Comparison of ENCODE assay signal across 32 cellular contexts in the genomic region with DNA sequence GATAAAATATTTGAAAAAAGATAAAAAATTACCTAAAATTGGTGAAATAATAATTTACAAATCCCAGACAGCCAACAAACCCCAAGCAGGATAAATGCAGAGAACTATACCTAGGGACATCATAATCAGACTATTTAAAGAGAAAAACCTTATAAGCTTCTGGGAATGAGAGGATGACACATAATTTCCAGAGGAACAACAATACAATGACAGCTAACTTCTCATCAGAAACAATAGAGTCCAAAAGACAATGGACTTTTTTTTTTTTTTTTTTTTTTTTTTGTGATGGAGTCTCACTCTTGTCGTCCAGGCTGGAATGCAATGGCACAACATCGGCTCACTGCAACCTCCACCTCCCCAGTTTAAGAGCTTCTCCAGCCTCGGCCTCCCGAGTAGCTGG.
"Had no signal": no experiment of that assay in that cellular context is flagged by ENCODE, and none has a peak within 500 bp of the region (broad histone marks: within the 10 kb centered on the region; RNA-seq: fewer than 3 reads in every experiment).

No MANE protein-coding gene starts in this region.

- H3K27ac Mint-ChIP-seq: activated B cell treated with CpG ODN at 0.5 μM for 24 hours; activated CD8-positive, alpha-beta T cell treated with anti-CD3 and anti-CD28 coated beads for 36 hours; activated naive CD4-positive, alpha-beta T cell treated with anti-CD3 and anti-CD28 coated beads, Interleukin-2, amount 10 ng/mL, durations not matched to agents 7 days and 5 days; activated naive CD8-positive, alpha-beta T cell treated with anti-CD3 and anti-CD28 coated beads, Interleukin-2, amount 10 ng/mL, durations not matched to agents 7 days and 5 days; brain; dendritic cell treated with granulocyte-macrophage colony-stimulating factor and Interleukin-4, amounts not matched to agents 40 ng/mL and 50 ng/mL, for 4 days; T-helper 17 cell; T-helper 2 cell treated with Interferon-gamma antibody and Interleukin-4, amounts not matched to agents 5 μg/mL and 100 μg/mL, for 36 hours had no signal

- H3K27me3 Mint-ChIP-seq: activated B cell treated with CpG ODN at 0.5 μM for 24 hours; activated CD8-positive, alpha-beta T cell treated with anti-CD3 and anti-CD28 coated beads for 36 hours; activated naive CD4-positive, alpha-beta T cell treated with anti-CD3 and anti-CD28 coated beads, Interleukin-2, amount 10 ng/mL, durations not matched to agents 7 days and 5 days; activated naive CD8-positive, alpha-beta T cell treated with anti-CD3 and anti-CD28 coated beads, Interleukin-2, amount 10 ng/mL, durations not matched to agents 7 days and 5 days; central memory CD8-positive, alpha-beta T cell; dendritic cell treated with granulocyte-macrophage colony-stimulating factor and Interleukin-4, amounts not matched to agents 40 ng/mL and 50 ng/mL, for 4 days; T-helper 17 cell had no signal

- H3K27me3 ChIP-seq: ascending aorta, breast epithelium, cardiac muscle cell, esophagus muscularis mucosa, foreskin keratinocyte, gastrocnemius medialis, heart left ventricle had no signal

- H3K9me3 Mint-ChIP-seq: activated CD8-positive, alpha-beta T cell treated with anti-CD3 and anti-CD28 coated beads for 36 hours; activated naive CD4-positive, alpha-beta T cell treated with anti-CD3 and anti-CD28 coated beads, Interleukin-2, amount 10 ng/mL, durations not matched to agents 7 days and 5 days; central memory CD8-positive, alpha-beta T cell had no signal

- DNase-seq: activated B cell treated with CpG ODN at 0.5 μM for 24 hours; activated CD4-positive, alpha-beta T cell treated with anti-CD3 and anti-CD28 coated beads for 48 hours; activated CD4-positive, alpha-beta T cell treated with anti-CD3 and anti-CD28 coated beads, Interleukin-2, amount 50 U/mL, for 1 hour; activated CD4-positive, alpha-beta T cell treated with anti-CD3 and anti-CD28 coated beads, Interleukin-2, amount 50 U/mL, for 48 hours; activated CD8-positive, alpha-beta memory T cell treated with anti-CD3 and anti-CD28 coated beads for 24 hours; activated CD8-positive, alpha-beta T cell treated with anti-CD3 and anti-CD28 coated beads for 36 hours; activated gamma-delta T cell; activated naive CD4-positive, alpha-beta T cell; activated naive CD4-positive, alpha-beta T cell treated with anti-CD3 and anti-CD28 coated beads, Interleukin-2, amount 10 ng/mL, durations not matched to agents 7 days and 5 days; activated naive CD8-positive, alpha-beta T cell treated with anti-CD3 and anti-CD28 coated beads, Interleukin-2, amount 10 ng/mL, durations not matched to agents 7 days and 5 days; activated T-cell treated with anti-CD3 and anti-CD28 coated beads, Interleukin-2, amount 50 U/mL, for 48 hours; effector CD8-positive, alpha-beta T cell; erythroblast; foreskin keratinocyte; gastrocnemius medialis; glutamatergic neuron; heart left ventricle; T-helper 1 cell; T-helper 17 cell; T1000; WERI-Rb-1 had no signal

- H3K4me3 ChIP-seq: ascending aorta, breast epithelium, cardiac muscle cell, coronary artery, esophagus muscularis mucosa, gastrocnemius medialis, heart left ventricle had no signal

- H3K4me1 Mint-ChIP-seq: activated B cell treated with CpG ODN at 0.5 μM for 24 hours; activated naive CD4-positive, alpha-beta T cell treated with anti-CD3 and anti-CD28 coated beads, Interleukin-2, amount 10 ng/mL, durations not matched to agents 7 days and 5 days; activated naive CD8-positive, alpha-beta T cell treated with anti-CD3 and anti-CD28 coated beads, Interleukin-2, amount 10 ng/mL, durations not matched to agents 7 days and 5 days; brain; central memory CD8-positive, alpha-beta T cell; T-helper 17 cell had no signal

- H3K36me3 ChIP-seq: breast epithelium, WERI-Rb-1 had no signal

- H3K4me3 Mint-ChIP-seq: activated B cell treated with CpG ODN at 0.5 μM for 24 hours; activated CD8-positive, alpha-beta T cell treated with anti-CD3 and anti-CD28 coated beads for 36 hours; activated naive CD4-positive, alpha-beta T cell treated with anti-CD3 and anti-CD28 coated beads, Interleukin-2, amount 10 ng/mL, durations not matched to agents 7 days and 5 days; activated naive CD8-positive, alpha-beta T cell treated with anti-CD3 and anti-CD28 coated beads, Interleukin-2, amount 10 ng/mL, durations not matched to agents 7 days and 5 days; brain; central memory CD8-positive, alpha-beta T cell; dendritic cell treated with granulocyte-macrophage colony-stimulating factor and Interleukin-4, amounts not matched to agents 40 ng/mL and 50 ng/mL, for 4 days; T-helper 17 cell; T-helper 2 cell treated with Interferon-gamma antibody and Interleukin-4, amounts not matched to agents 5 μg/mL and 100 μg/mL, for 36 hours had no signal

- H3K9me3 ChIP-seq: gastrocnemius medialis had no signal

- H3K4me1 ChIP-seq: ascending aorta, breast epithelium, esophagus muscularis mucosa, gastrocnemius medialis, heart left ventricle had no signal

- H3K36me3 Mint-ChIP-seq: activated naive CD4-positive, alpha-beta T cell treated with anti-CD3 and anti-CD28 coated beads, Interleukin-2, amount 10 ng/mL, durations not matched to agents 7 days and 5 days; activated naive CD8-positive, alpha-beta T cell treated with anti-CD3 and anti-CD28 coated beads, Interleukin-2, amount 10 ng/mL, durations not matched to agents 7 days and 5 days had no signal

- H3K27ac ChIP-seq: ascending aorta, breast epithelium, cardiac muscle cell, coronary artery, esophagus muscularis mucosa, foreskin keratinocyte, gastrocnemius medialis, heart left ventricle, WERI-Rb-1 had no signal

- ATAC-seq: activated CD4-positive, CD25-positive, alpha-beta regulatory T cell treated with anti-CD3 and anti-CD28 coated beads, Interleukin-2, amount 50 U/mL, for 24 hours; activated CD8-positive, alpha-beta T cell treated with anti-CD3 and anti-CD28 coated beads for 36 hours; activated naive CD4-positive, alpha-beta T cell treated with anti-CD3 and anti-CD28 coated beads, Interleukin-2, amount 50 U/mL, for 72 hours; foreskin keratinocyte; gastrocnemius medialis; heart left ventricle; T-helper 17 cell had no signal
